ENCODE assay signal across 23 cellular contexts in genomic region chr5:122035913-122036312, GRCh38. TPM values are rescaled to one million over a fixed set of nuclear protein-coding genes. Genes with fewer than 3 reads are reported as not detected.
DNase-seq lines count a peak whose midpoint lies in the region; ATAC-seq, FAIRE-seq and TF ChIP-seq lines count a peak whose summit lies in the region.
"Had no signal": no experiment of that assay in that cellular context is flagged by ENCODE, and none has a peak within 500 bp of the region (broad histone marks: within the 10 kb centered on the region; RNA-seq: fewer than 3 reads in every experiment).

No MANE protein-coding gene starts in this region.

- H3K4me1 Mint-ChIP-seq in Caco-2 (ENCODE audit: low read depth, unreplicated experiment): peaks cover 76% of the 10 kb centered on the region
- H3K4me1 Mint-ChIP-seq: CD14-positive monocyte; CD8-positive, alpha-beta memory T cell had no signal

- peak overlapping the region; percentile 31 for H3K27ac Mint-ChIP-seq in Caco-2 (ENCODE audit: unreplicated experiment)
- H3K27ac Mint-ChIP-seq: CD14-positive monocyte; CD4-positive, alpha-beta T cell had no signal

- no peak for FAIRE-seq in pancreas (lab: Jason Lieb, UNC)
- FAIRE-seq: A549, G401.6, GM12892, H1 had no signal

- H3K27ac ChIP-seq in adrenal gland (no peak overlapping the region), pancreas (no peak overlapping the region)
- H3K27ac ChIP-seq: A549; BLaER1 treated with 17β-estradiol and CSF1 and Interleukin-3, amounts not matched to agents 10 nM and 100 nM; GM23248 had no signal

- no peak for TF ChIP-seq CTCF in Caco-2 (IDR thresholded peaks at IDR 0.05; ENCODE audit: insufficient read depth in 1 of 2, low read depth in 1 of 2, low read length in 1 of 2, severe bottlenecking in 1 of 2, unreplicated experiment in 1 of 2)
- TF ChIP-seq CTCF in adrenal gland (IDR thresholded peaks at IDR 0.05): no peak
- no peak for TF ChIP-seq CTCF in fibroblast of villous mesenchyme (IDR thresholded peaks at IDR 0.05; ENCODE audit: insufficient read depth, low read depth, low read length)
- no peak for TF ChIP-seq CTCF in pancreas (IDR thresholded peaks at IDR 0.05)

- peaks cover 28% of the 10 kb centered on the region for H3K36me3 Mint-ChIP-seq in Caco-2 (ENCODE audit: insufficient read depth, unreplicated experiment)

- DNase-seq in Caco-2: peak; percentile 82 to 92
- peak in 4 of 7 donors; percentile 10 to 32 (median 30) for DNase-seq in adrenal gland
- DNase-seq in fibroblast of villous mesenchyme (ENCODE audit: low read depth): peak; percentile 19
- no peak for DNase-seq in NCI-H510A (lab: John Stamatoyannopoulos, UW)
- DNase-seq in pancreas: no peak
- no peak for DNase-seq in posterior vena cava (ENCODE audit: low spot score)
- DNase-seq: 8988T; ACHN; AML-193; BE2C; CD4-positive, alpha-beta T cell; CD8-positive, alpha-beta memory T cell; DMS153; DND-41; GM23248; H7; HCEC 1CT had no signal

- H3K4me1 ChIP-seq in Caco-2: peaks cover 63% of the 10 kb centered on the region
- peaks cover 0 to 8% of the 10 kb centered on the region in 2 donors for H3K4me1 ChIP-seq in adrenal gland (replicated peaks in 1 of 2)
- H3K4me1 ChIP-seq in pancreas: no peaks in the 10 kb centered on the region
- H3K4me1 ChIP-seq: BE2C; BLaER1 treated with 17β-estradiol and CSF1 and Interleukin-3, amounts not matched to agents 10 nM and 100 nM had no signal

- H3K36me3 ChIP-seq in Caco-2 (ENCODE audit: control insufficient read depth, insufficient read depth, low read length) (no peaks in the 10 kb centered on the region), adrenal gland (replicated peaks in 1 of 2) (no peaks in the 10 kb centered on the region), pancreas (no peaks in the 10 kb centered on the region)

- CTCF ChIA-PET in Caco-2 (lab: Charles Lee): interaction anchor here (1.0 to 1.9 kb wide), 3 partner anchors 40 to 74 kb away, joined by 3 to 20 read pairs (median 7); partner anchors contain the start of genes LOX and SRFBP1

- TF ChIP-seq POLR2A in adrenal gland (IDR thresholded peaks at IDR 0.05): no peak

- H3K9me3 ChIP-seq in Caco-2 (no peaks in the 10 kb centered on the region), adrenal gland (replicated peaks in 1 of 3) (no peaks in the 10 kb centered on the region), pancreas (no peaks in the 10 kb centered on the region)
- H3K9me3 ChIP-seq: A549; BE2C; BLaER1 treated with 17β-estradiol and CSF1 and Interleukin-3, amounts not matched to agents 10 nM and 100 nM had no signal

- BruUV-seq in Caco-2 (replicated peaks; lab: Mats Ljungman, UMichigan): no TSS peak

- H3K27me3 ChIP-seq in Caco-2 (replicated peaks; ENCODE audit: control insufficient read depth, insufficient read depth, low read length): no peaks in the 10 kb centered on the region
- H3K27me3 ChIP-seq in adrenal gland: no peaks in the 10 kb centered on the region
- no peaks in the 10 kb centered on the region for H3K27me3 ChIP-seq in pancreas
- H3K27me3 ChIP-seq: BE2C; BLaER1 treated with 17β-estradiol and CSF1 and Interleukin-3, amounts not matched to agents 10 nM and 100 nM had no signal

- no peaks in the 10 kb centered on the region for H3K27me3 Mint-ChIP-seq in Caco-2 (ENCODE audit: insufficient read depth, unreplicated experiment)
- H3K27me3 Mint-ChIP-seq: CD4-positive, alpha-beta T cell; CD8-positive, alpha-beta memory T cell had no signal

- POLR2A ChIA-PET in Caco-2 (lab: Charles Lee): interaction anchor here (1.0 to 1.1 kb wide), 2 partner anchors 41 to 75 kb away, joined by 3 to 9 read pairs; no protein-coding TSS in a partner anchor

- no peak overlapping the region for H3K4me3 ChIP-seq in Caco-2 (ENCODE audit: low read depth, low read length)
- H3K4me3 ChIP-seq in adrenal gland: no peak overlapping the region
- no peak overlapping the region for H3K4me3 ChIP-seq in fibroblast of villous mesenchyme (ENCODE audit: low read depth, low read length)
- no peak overlapping the region for H3K4me3 ChIP-seq in pancreas
- H3K4me3 ChIP-seq: A549; BLaER1 treated with 17β-estradiol and CSF1 and Interleukin-3, amounts not matched to agents 10 nM and 100 nM; GM23248 had no signal

- ATAC-seq in pancreas: no peak
- ATAC-seq: A549 had no signal

- H3K9me3 Mint-ChIP-seq in Caco-2 (ENCODE audit: unreplicated experiment): peaks cover 12% of the 10 kb centered on the region
- H3K9me3 Mint-ChIP-seq: CD4-positive, alpha-beta T cell; CD8-positive, alpha-beta memory T cell had no signal

- intact Hi-C loops in Caco-2 (cut with micrococcal nuclease; ENCODE audit: unreplicated experiment): loop anchor here (1.0 to 2.0 kb wide), 4 partner anchors 40 to 443 kb away; no protein-coding TSS in a partner anchor
- intact Hi-C loops in adrenal gland (cut with DNase I): no loop called here
- intact Hi-C loops in pancreas (cut with DNase I): no loop called here
- intact Hi-C loops in posterior vena cava (cut with DNase I): no loop called here

- H3K4me3 Mint-ChIP-seq in Caco-2 (ENCODE audit: unreplicated experiment): peak overlapping the region; percentile 50
- H3K4me3 Mint-ChIP-seq: CD14-positive monocyte; CD4-positive, alpha-beta T cell; CD8-positive, alpha-beta memory T cell had no signal

- 29 to 41% (median 36%) methylated on average over 2 of the region's 2 CpGs for WGBS in adrenal gland, 4 donors
- 42 to 45% methylated on average over 2 of the region's 2 CpGs for WGBS in pancreas, 2 donors

RNA-seq across cellular contexts. Expression of gene LOX, which starts 42.1 kb away (rescaled TPM):
- 4.5 and 4.9 TPM in 2 replicates for total RNA-seq in Caco-2 (2022)
- 10 to 100 TPM in 4 of 8 donors, 1 to 10 TPM in 4; 4.7 to 13.6 (median 9.9) TPM for total RNA-seq in adrenal gland
- polyA plus RNA-seq in adrenal gland: 1 to 10 TPM; 1.9 to 2.5 (median 2.2) TPM
- 91.1 and 131 TPM in 2 replicates for total RNA-seq in fibroblast of villous mesenchyme
- total RNA-seq in pancreas: 10 to 100 TPM in 1 of 6 donors, 1 to 10 TPM in 5; 1.2 to 14.8 (median 4.7) TPM
- 1 to 10 TPM in 1 of 2 donors, under 1 TPM in 1; 0.65 to 1.4 TPM for polyA plus RNA-seq in pancreas
- total RNA-seq in posterior vena cava: 10 to 100 TPM; 58.6 to 98.8 TPM
- total RNA-seq: CD8-positive, alpha-beta memory T cell had no signal
- polyA plus RNA-seq: CD14-positive monocyte; CD8-positive, alpha-beta memory T cell had no signal

Comparison
In these comparisons a context has a peak if more than half of its experiments do, and no peak if none do; other contexts are left out.
1. DNase-seq: peak in Caco-2 (2 of 2), adrenal gland (4 of 7) and fibroblast of villous mesenchyme (single experiment); none in NCI-H510A (single experiment), pancreas (0 of 6) and posterior vena cava (single experiment).